ENCODE assay signal across 10 cellular contexts in genomic region chr4:121799888-121800501, GRCh38. TPM values are rescaled to one million over a fixed set of nuclear protein-coding genes. Genes with fewer than 3 reads are reported as not detected.
DNase-seq lines count a peak whose midpoint lies in the region; ATAC-seq and TF ChIP-seq lines count a peak whose summit lies in the region.
"Had no signal": no experiment of that assay in that cellular context is flagged by ENCODE, and none has a peak within 500 bp of the region (broad histone marks: within the 10 kb centered on the region; RNA-seq: fewer than 3 reads in every experiment).

No MANE protein-coding gene starts in this region.

- peaks cover 35% of the 10 kb centered on the region for H3K36me3 ChIP-seq in DOHH2 (ENCODE audit: control insufficient read depth, low read length)
- peaks cover 25% of the 10 kb centered on the region for H3K36me3 ChIP-seq in OCI-LY1 (ENCODE audit: insufficient read depth, low read length)
- H3K36me3 ChIP-seq in endodermal cell (ENCODE audit: control insufficient read depth, insufficient read depth, low read length) = peaks cover 25% of the 10 kb centered on the region
- H3K36me3 ChIP-seq in rectal smooth muscle tissue (ENCODE audit: control insufficient read depth, insufficient read depth, low read length) = no peaks in the 10 kb centered on the region
- H3K36me3 ChIP-seq in aorta (ENCODE audit: control insufficient read depth in 1 of 2, insufficient read depth in 2 of 2, low read length in 1 of 2) = peaks cover 0 to 4% of the 10 kb centered on the region in 2 donors

- no peak overlapping the region for H3K4me3 Mint-ChIP-seq in endodermal cell

- H3K79me2 ChIP-seq in DOHH2 (ENCODE audit: control insufficient read depth, low read length) (peaks cover 39% of the 10 kb centered on the region), OCI-LY1 (ENCODE audit: insufficient read depth, low read length) (peaks cover 20% of the 10 kb centered on the region)

- no peaks in the 10 kb centered on the region for H3K9me3 ChIP-seq in DOHH2 (ENCODE audit: control insufficient read depth, insufficient read depth, low read length)
- no peaks in the 10 kb centered on the region for H3K9me3 ChIP-seq in OCI-LY1 (ENCODE audit: low read length)
- no peaks in the 10 kb centered on the region for H3K9me3 ChIP-seq in endodermal cell (ENCODE audit: control insufficient read depth, low read length)
- no peaks in the 10 kb centered on the region for H3K9me3 ChIP-seq in aorta (ENCODE audit: control insufficient read depth, low read length)

- peaks cover 17% of the 10 kb centered on the region for H3K36me3 Mint-ChIP-seq in endodermal cell (ENCODE audit: low read depth)

- H3F3A ChIP-seq in DOHH2 (ENCODE audit: control insufficient read depth, insufficient read depth) = peaks cover 11% of the 10 kb centered on the region
- H3F3A ChIP-seq in OCI-LY1 (ENCODE audit: insufficient read depth, low read length) = no peaks in the 10 kb centered on the region

- no peak overlapping the region for H3K27ac Mint-ChIP-seq in endodermal cell

- H3K4me1 Mint-ChIP-seq in endodermal cell = peaks cover 9% of the 10 kb centered on the region

- peaks cover 7% of the 10 kb centered on the region for H3K27me3 Mint-ChIP-seq in endodermal cell (ENCODE audit: insufficient read depth)

- H3K9ac ChIP-seq in OCI-LY1 (ENCODE audit: low read length) (no peak overlapping the region; the same call in 1 of the 2 replicates), endodermal cell (ENCODE audit: extremely low read depth, low read length, poor library complexity, severe bottlenecking) (no peak overlapping the region), rectal smooth muscle tissue (ENCODE audit: low read length) (no peak overlapping the region)

- peaks cover 40% of the 10 kb centered on the region for H3K4me1 ChIP-seq in DOHH2 (ENCODE audit: control insufficient read depth, low read length)
- H3K4me1 ChIP-seq in OCI-LY1 (ENCODE audit: insufficient read depth, low read length, severe bottlenecking) = peaks cover 29% of the 10 kb centered on the region
- no peaks in the 10 kb centered on the region for H3K4me1 ChIP-seq in endodermal cell (ENCODE audit: control insufficient read depth, insufficient read depth, low read length)
- peaks cover 6% of the 10 kb centered on the region for H3K4me1 ChIP-seq in rectal smooth muscle tissue (ENCODE audit: control insufficient read depth, insufficient read depth, low read length)
- no peaks in the 10 kb centered on the region for H3K4me1 ChIP-seq in aorta (ENCODE audit: control insufficient read depth in 1 of 2, insufficient read depth in 2 of 2, low read length in 2 of 2)

- intact Hi-C loops in aorta (cut with DNase I) = loop anchor here in 1 of 2 donors (5.0 kb wide), 1 partner anchor 103 kb away; the partner anchor contains the start of gene ANXA5

- no peaks in the 10 kb centered on the region for H3K27me3 ChIP-seq in DOHH2 (ENCODE audit: control insufficient read depth, low read length)
- H3K27me3 ChIP-seq in OCI-LY1 (ENCODE audit: insufficient read depth, low read length) = no peaks in the 10 kb centered on the region
- no peaks in the 10 kb centered on the region for H3K27me3 ChIP-seq in endodermal cell (ENCODE audit: control insufficient read depth, insufficient read depth, low read length, poor library complexity, severe bottlenecking)
- H3K27me3 ChIP-seq in rectal smooth muscle tissue (ENCODE audit: control insufficient read depth, insufficient read depth, low read length) = no peaks in the 10 kb centered on the region
- H3K27me3 ChIP-seq in aorta (ENCODE audit: control insufficient read depth in 1 of 2, insufficient read depth in 2 of 2, low read length in 1 of 2) = no peaks in the 10 kb centered on the region

- peak overlapping the region; percentile 88 for H3K4me3 ChIP-seq in DOHH2 (ENCODE audit: low read length)
- H3K4me3 ChIP-seq in OCI-LY1 (ENCODE audit: low read depth, low read length, poor library complexity, severe bottlenecking) = peak overlapping the region; percentile 80
- H3K4me3 ChIP-seq in endodermal cell (ENCODE audit: low read length) = peak overlapping the region; percentile 93
- H3K4me3 ChIP-seq in rectal smooth muscle tissue (ENCODE audit: low read length) = no peak overlapping the region
- H3K4me3 ChIP-seq in aorta (ENCODE audit: low read length in 2 of 2) = peak overlapping the region in 1 of 2 donors; percentile 69

- no peaks in the 10 kb centered on the region for H4K20me1 ChIP-seq in DOHH2 (ENCODE audit: control insufficient read depth, insufficient read depth, low read depth, low read length)
- no peaks in the 10 kb centered on the region for H4K20me1 ChIP-seq in OCI-LY1 (ENCODE audit: insufficient read depth, low read length)

- H2AFZ ChIP-seq in OCI-LY1 (ENCODE audit: low read length) = peak overlapping the region; percentile 75; the same call in 1 of the 2 replicates

- DNase-seq in endodermal cell (no peak), caudate nucleus (lab: John Stamatoyannopoulos, UW) (no peak), aorta (no peak)
- DNase-seq: stimulated activated CD8-positive, alpha-beta memory T cell treated with anti-CD3 and anti-CD28 coated beads, Interleukin-4, amount 100 ng/mL, for 48 hours had no signal

- no peaks in the 10 kb centered on the region for H3K9me3 Mint-ChIP-seq in endodermal cell

- H3K27ac ChIP-seq in DOHH2 (ENCODE audit: low read depth, low read length) (peak overlapping the region; percentile 94), OCI-LY1 (ENCODE audit: low read depth, low read length, poor library complexity, severe bottlenecking) (no peak overlapping the region), endodermal cell (ENCODE audit: low read depth, low read length) (no peak overlapping the region), rectal smooth muscle tissue (ENCODE audit: low read depth, low read length) (peak overlapping the region; percentile 93), caudate nucleus (ENCODE audit: low read depth, low read length) (no peak overlapping the region), aorta (ENCODE audit: low read depth in 1 of 2, low read length in 2 of 2) (peak overlapping the region in 1 of 2 donors; percentile 96)

- TF ChIP-seq CTCF in DOHH2 (IDR thresholded peaks at IDR 0.05; ENCODE audit: low read depth, low read length, poor library complexity, severe bottlenecking) (no peak), OCI-LY1 (IDR thresholded peaks at IDR 0.05; ENCODE audit: low read length) (no peak), endodermal cell (conservative IDR thresholded peaks at IDR 0.05) (no peak)

- no peaks in the 10 kb centered on the region for H3K9me2 ChIP-seq in DOHH2 (replicated peaks; ENCODE audit: control insufficient read depth, low read length)
- no peaks in the 10 kb centered on the region for H3K9me2 ChIP-seq in OCI-LY1 (ENCODE audit: low read depth, low read length)

- ATAC-seq in GM19328 (IDR thresholded peaks at IDR 0.05; ENCODE audit: unreplicated experiment) (no peak), HG03432 (IDR thresholded peaks at IDR 0.05; ENCODE audit: unreplicated experiment) (no peak), aorta (ENCODE audit: low FRiP score) (no peak)

- 97% methylated on average over 2 of the region's 2 CpGs; no CpG with 5 or more reads in 1 of the 2 experiments for WGBS in endodermal cell (ENCODE audit: insufficient coverage in 1 of 2, insufficient read length in 1 of 2), 2 experiments
- WGBS in aorta, 2 donors = 86 to 90% methylated on average over 2 of the region's 2 CpGs

- H3K4me2 ChIP-seq in DOHH2 (ENCODE audit: low read length) (peak overlapping the region; percentile 65), OCI-LY1 (ENCODE audit: low read length) (peak overlapping the region; percentile 91)

RNA-seq across cellular contexts. Expression of gene EXOSC9, which starts 1.1 kb away (rescaled TPM):
- total RNA-seq in endodermal cell = 10 to 100 TPM; 47.9 to 69.0 TPM
- polyA plus RNA-seq in endodermal cell (2013, experiment 1 of 2) = 62.5 TPM
- 58.0 TPM for polyA plus RNA-seq in endodermal cell (2013, experiment 2 of 2)
- 10 to 100 TPM; 16.0 to 17.7 TPM for total RNA-seq in aorta
- 10 to 100 TPM in 1 of 2 donors, 1 to 10 TPM in 1; 9.1 to 17.7 TPM for polyA plus RNA-seq in aorta

RNA-seq across cellular contexts. Expression of gene CCNA2, which starts 23.7 kb away (rescaled TPM):
- total RNA-seq in endodermal cell (10 to 100 TPM; 62.8 to 82.2 TPM), aorta (1 to 10 TPM in 1 of 2 donors, under 1 TPM in 1; 0.88 to 2.6 TPM)
- polyA plus RNA-seq in endodermal cell (2013, experiment 1 of 2) = 98.1 TPM
- 103 TPM for polyA plus RNA-seq in endodermal cell (2013, experiment 2 of 2)
- 1 to 10 TPM in 1 of 2 donors, under 1 TPM in 1; 0.56 to 2.3 TPM for polyA plus RNA-seq in aorta

RNA-seq across cellular contexts. Expression of gene SMIM43, which starts 35.0 kb away (rescaled TPM):
- total RNA-seq in endodermal cell (not detected), aorta (not detected)
- polyA plus RNA-seq in endodermal cell (2013, experiment 1 of 2) = 0.39 TPM
- not detected for polyA plus RNA-seq in endodermal cell (2013, experiment 2 of 2)
- not detected for polyA plus RNA-seq in aorta
- total RNA-seq: activated CD8-positive, alpha-beta memory T cell treated with anti-CD3 and anti-CD28 coated beads for 36 hours had no signal

Comparison
In these comparisons a context has a peak if more than half of its experiments do, and no peak if none do; other contexts are left out.
1. H3K27ac ChIP-seq: peak in DOHH2 (single experiment) and rectal smooth muscle tissue (single experiment); none in OCI-LY1 (single experiment), endodermal cell (single experiment) and caudate nucleus (single experiment).
2. RNA of gene CCNA2, which starts 23.7 kb away (total RNA-seq): 62.8 to 82.2 TPM in endodermal cell; 0.88 to 2.6 TPM in aorta; every median in the first group is over 10 times any median in the second.